Comparison of ENCODE assay signal across 9 cellular contexts in genomic region chr20:49344975-49345374, GRCh38.
A peak's percentile ranks its signal among the peaks of the same experiment; 100 is the strongest.
DNase-seq lines count a peak whose midpoint lies in the region; ATAC-seq and TF ChIP-seq lines count a peak whose summit lies in the region.
"Had no signal": no experiment of that assay in that cellular context is flagged by ENCODE, and none has a peak within 500 bp of the region (broad histone marks: within the 10 kb centered on the region; RNA-seq: fewer than 3 reads in every experiment).

No MANE protein-coding gene starts in this region.

- H3K9ac ChIP-seq in muscle layer of colon (ENCODE audit: low read length), result no peak overlapping the region

- H3K27me3 Mint-ChIP-seq in natural killer cell treated with Interleukin-12 subunit alpha and Interleukin-12 subunit beta and Interleukin-15 and Interleukin-18, amount 100 ng/mL, for 72 hours, result peaks cover 3 to 10% of the 10 kb centered on the region in 2 donors

- no peaks in the 10 kb centered on the region for H3K36me3 Mint-ChIP-seq in natural killer cell treated with Interleukin-12 subunit alpha and Interleukin-12 subunit beta and Interleukin-15 and Interleukin-18, amount 100 ng/mL, for 72 hours
- H3K36me3 Mint-ChIP-seq: T-cell had no signal

- intact Hi-C loops in dorsolateral prefrontal cortex (cut with DNase I), result loop anchor here in 1 of 2 donors (5.0 kb wide), 1 partner anchor 137 kb away; the partner anchor contains the start of gene KCNB1

- H3K4me1 ChIP-seq in muscle layer of colon (ENCODE audit: insufficient read depth, low read length), result peaks cover 17% of the 10 kb centered on the region

- no peak overlapping the region for H3K4me3 Mint-ChIP-seq in natural killer cell treated with Interleukin-12 subunit alpha and Interleukin-12 subunit beta and Interleukin-15 and Interleukin-18, amount 100 ng/mL, for 72 hours
- H3K4me3 Mint-ChIP-seq: T-cell had no signal

- CTCF ChIA-PET in AG04449 (lab: Yijun Ruan, JAX), result interaction anchor here (0.8 to 4.9 kb wide), 7 partner anchors 11 to 198 kb away, joined by 3 to 52 read pairs (median 17); no protein-coding TSS in a partner anchor

- H3K27ac ChIP-seq in dorsolateral prefrontal cortex (peak overlapping the region in 56 of 59 donors; percentile 14 to 93 (median 82)), muscle layer of colon (ENCODE audit: low read depth, low read length) (peak overlapping the region; percentile 41)

- H3K9me3 Mint-ChIP-seq in natural killer cell treated with Interleukin-12 subunit alpha and Interleukin-12 subunit beta and Interleukin-15 and Interleukin-18, amount 100 ng/mL, for 72 hours, result no peaks in the 10 kb centered on the region
- H3K9me3 Mint-ChIP-seq: T-cell had no signal

- H3K4me3 ChIP-seq in AG04449 (ENCODE audit: low read depth, low read length) (peak overlapping the region; percentile 37), dorsolateral prefrontal cortex (peak overlapping the region in 3 of 59 donors; percentile 1 to 10 (median 10)), muscle layer of colon (ENCODE audit: low read depth in 1 of 2, low read length in 2 of 2) (no peak overlapping the region)

- no peaks in the 10 kb centered on the region for H3K36me3 ChIP-seq in muscle layer of colon (ENCODE audit: insufficient read depth, low read length)

- TF ChIP-seq CTCF in AG04449 (IDR thresholded peaks at IDR 0.05; ENCODE audit: insufficient read depth, low read length, missing control alignments), result no peak
- no peak for TF ChIP-seq CTCF in dorsolateral prefrontal cortex (IDR thresholded peaks at IDR 0.05 in 54 of 56, conservative IDR thresholded peaks at IDR 0.05 in 2 of 56; ENCODE audit: low read depth in 1 of 56, partially characterized antibody in 56 of 56)

- POLR2A ChIA-PET in AG04449 (lab: Yijun Ruan, JAX), result no interaction called here

- no peak overlapping the region for H3K27ac Mint-ChIP-seq in natural killer cell treated with Interleukin-12 subunit alpha and Interleukin-12 subunit beta and Interleukin-15 and Interleukin-18, amount 100 ng/mL, for 72 hours
- H3K27ac Mint-ChIP-seq: T-cell had no signal

- no peak for ATAC-seq in HG03439 (IDR thresholded peaks at IDR 0.05; ENCODE audit: unreplicated experiment)
- no peak for ATAC-seq in HG03196 (IDR thresholded peaks at IDR 0.05; ENCODE audit: unreplicated experiment)
- ATAC-seq in natural killer cell treated with Interleukin-12 subunit alpha and Interleukin-12 subunit beta and Interleukin-15 and Interleukin-18, amount 100 ng/mL, for 72 hours, result no peak
- ATAC-seq: T-cell had no signal

- DNase-seq in AG04449 (ENCODE audit: low read depth, low spot score) (peak; percentile 71), NCI-H446 (lab: John Stamatoyannopoulos, UW) (peak; percentile 88 to 92), dorsolateral prefrontal cortex (peak in 7 of 10 donors; percentile 47 to 86 (median 71)), NOMO-1 (lab: John Stamatoyannopoulos, UW; ENCODE audit: unreplicated experiment in 2 of 2) (no peak)
- no peak for DNase-seq in natural killer cell treated with Interleukin-12 subunit alpha and Interleukin-12 subunit beta and Interleukin-15 and Interleukin-18, amount 100 ng/mL, for 72 hours (ENCODE audit: low spot score)
- DNase-seq: T-cell had no signal

- H3K27me3 ChIP-seq in dorsolateral prefrontal cortex, result no peaks in the 10 kb centered on the region
- no peaks in the 10 kb centered on the region for H3K27me3 ChIP-seq in muscle layer of colon (ENCODE audit: control insufficient read depth in 1 of 2, insufficient read depth in 2 of 2, low read length in 2 of 2)

- no peaks in the 10 kb centered on the region for H3K4me1 Mint-ChIP-seq in natural killer cell treated with Interleukin-12 subunit alpha and Interleukin-12 subunit beta and Interleukin-15 and Interleukin-18, amount 100 ng/mL, for 72 hours (ENCODE audit: low read depth in 2 of 2)

- H3K9me3 ChIP-seq in muscle layer of colon (ENCODE audit: low read length), result no peaks in the 10 kb centered on the region

Comparison
In these comparisons a context has a peak if more than half of its experiments do, and no peak if none do; other contexts are left out.
1. DNase-seq: peak in AG04449 (single experiment), NCI-H446 (2 of 2) and dorsolateral prefrontal cortex (7 of 10); none in NOMO-1 (0 of 2) and natural killer cell treated with Interleukin-12 subunit alpha and Interleukin-12 subunit beta and Interleukin-15 and Interleukin-18, amount 100 ng/mL, for 72 hours (single experiment).